ENCODE assay signal across 8 cellular contexts in genomic region chr12:92065018-92065499, GRCh38.
DNase-seq lines count a peak whose midpoint lies in the region; ATAC-seq and TF ChIP-seq lines count a peak whose summit lies in the region.

No MANE protein-coding gene starts in this region.

- H2AFZ ChIP-seq in hepatocyte: no peak overlapping the region

- peaks cover 10 to 11% of the 10 kb centered on the region in 2 donors for H3K9me3 Mint-ChIP-seq in stimulated activated naive CD8-positive, alpha-beta T cell treated with anti-CD3 and anti-CD28 coated beads, Interleukin-15, amount 100 ng/mL, for 72 hours

- ATAC-seq in HG03139 (IDR thresholded peaks at IDR 0.05; ENCODE audit: unreplicated experiment) (peak; percentile 57), aorta (ENCODE audit: low FRiP score) (no peak)
- ATAC-seq in stimulated activated naive CD8-positive, alpha-beta T cell treated with anti-CD3 and anti-CD28 coated beads, Interleukin-15, amount 100 ng/mL, for 72 hours: peak; percentile 81

- H3K4me1 Mint-ChIP-seq in stimulated activated naive CD8-positive, alpha-beta T cell treated with anti-CD3 and anti-CD28 coated beads, Interleukin-15, amount 100 ng/mL, for 72 hours: peaks cover 63% of the 10 kb centered on the region

- TF ChIP-seq CTCF in cardiac muscle cell (IDR thresholded peaks at IDR 0.05; ENCODE audit: low read depth, low read length) (no peak), hepatocyte (IDR thresholded peaks at IDR 0.05; ENCODE audit: poor library complexity) (no peak)

- H3K27me3 ChIP-seq in cardiac muscle cell: no peaks in the 10 kb centered on the region
- H3K27me3 ChIP-seq in hepatocyte: no peaks in the 10 kb centered on the region
- H3K27me3 ChIP-seq in aorta (ENCODE audit: control insufficient read depth in 1 of 2, insufficient read depth in 2 of 2, low read length in 1 of 2): no peaks in the 10 kb centered on the region

- peaks cover 50% of the 10 kb centered on the region for H3K4me1 ChIP-seq in cardiac muscle cell (ENCODE audit: low read depth)
- H3K4me1 ChIP-seq in hepatocyte (ENCODE audit: insufficient read depth): peaks cover 24% of the 10 kb centered on the region
- peaks cover 3 to 4% of the 10 kb centered on the region in 2 donors for H3K4me1 ChIP-seq in aorta (ENCODE audit: control insufficient read depth in 1 of 2, insufficient read depth in 2 of 2, low read length in 2 of 2)

- H3K9me2 ChIP-seq in hepatocyte (replicated peaks; ENCODE audit: insufficient read depth): no peaks in the 10 kb centered on the region

- peak overlapping the region; percentile 55 for H3K27ac ChIP-seq in cardiac muscle cell
- peak overlapping the region; percentile 14 for H3K27ac ChIP-seq in hepatocyte
- no peak overlapping the region for H3K27ac ChIP-seq in aorta (ENCODE audit: low read depth in 1 of 2, low read length in 2 of 2)

- peak overlapping the region; percentile 42 to 84 for H3K27ac Mint-ChIP-seq in stimulated activated naive CD8-positive, alpha-beta T cell treated with anti-CD3 and anti-CD28 coated beads, Interleukin-15, amount 100 ng/mL, for 72 hours

- no peaks in the 10 kb centered on the region for H4K20me1 ChIP-seq in hepatocyte (ENCODE audit: insufficient read depth, poor library complexity, severe bottlenecking)

- no peaks in the 10 kb centered on the region for H3K9me3 ChIP-seq in cardiac muscle cell (ENCODE audit: low read depth)
- H3K9me3 ChIP-seq in hepatocyte (ENCODE audit: low read depth): no peaks in the 10 kb centered on the region
- no peaks in the 10 kb centered on the region for H3K9me3 ChIP-seq in aorta (ENCODE audit: control insufficient read depth, low read length)

- H3K4me3 ChIP-seq in cardiac muscle cell (no peak overlapping the region), hepatocyte (no peak overlapping the region), aorta (ENCODE audit: low read length in 2 of 2) (peak overlapping the region in 1 of 2 donors; percentile 14)

- H3K27me3 Mint-ChIP-seq in stimulated activated naive CD8-positive, alpha-beta T cell treated with anti-CD3 and anti-CD28 coated beads, Interleukin-15, amount 100 ng/mL, for 72 hours: no peaks in the 10 kb centered on the region

- H3K4me2 ChIP-seq in hepatocyte: no peak overlapping the region

- DNase-seq in cardiac muscle cell (ENCODE audit: low read depth in 1 of 2, low spot score in 1 of 2) (no peak), cardiac septum (ENCODE audit: low spot score) (no peak), T follicular helper cell (ENCODE audit: low read depth) (peak; percentile 28), hepatocyte (ENCODE audit: low spot score) (peak; percentile 26), aorta (no peak), iPS-NIHi7 (ENCODE audit: extremely low spot score) (no peak)
- peak in 1 of 2 donors; percentile 64 for DNase-seq in stimulated activated naive CD8-positive, alpha-beta T cell treated with anti-CD3 and anti-CD28 coated beads, Interleukin-15, amount 100 ng/mL, for 72 hours

- peak overlapping the region; percentile 61 to 75 for H3K4me3 Mint-ChIP-seq in stimulated activated naive CD8-positive, alpha-beta T cell treated with anti-CD3 and anti-CD28 coated beads, Interleukin-15, amount 100 ng/mL, for 72 hours

- no peaks in the 10 kb centered on the region for H3K79me2 ChIP-seq in hepatocyte

- intact Hi-C loops in cardiac septum (cut with DNase I): no loop called here
- intact Hi-C loops in aorta (cut with DNase I): no loop called here

- whole genome bisulfite sequencing in hepatocyte (ENCODE audit: low lambda C conversion rate, missing lambda C conversion rate): 72% methylated on average over 8 of the region's 8 CpGs
- 14 to 37% methylated on average over 8 of the region's 8 CpGs for WGBS in aorta, 2 donors

- no peaks in the 10 kb centered on the region for H3K36me3 ChIP-seq in cardiac muscle cell
- no peaks in the 10 kb centered on the region for H3K36me3 ChIP-seq in hepatocyte (replicated peaks; ENCODE audit: insufficient read depth, low read depth)
- H3K36me3 ChIP-seq in aorta (ENCODE audit: control insufficient read depth in 1 of 2, insufficient read depth in 2 of 2, low read length in 1 of 2): no peaks in the 10 kb centered on the region

Comparison
In these comparisons a context has a peak if more than half of its experiments do, and no peak if none do; other contexts are left out.
1. DNase-seq: peak in T follicular helper cell (single experiment) and hepatocyte (single experiment); none in cardiac muscle cell (0 of 2), cardiac septum (single experiment), aorta (0 of 2) and iPS-NIHi7 (single experiment).
2. H3K27ac ChIP-seq: peak in cardiac muscle cell (single experiment) and hepatocyte (single experiment); none in aorta (0 of 2).